15 cellular contexts compared by ENCODE assay signal in genomic region chr11:110762596-110762995, GRCh38. TPM values are rescaled to one million over a fixed set of nuclear protein-coding genes. Genes with fewer than 3 reads are reported as not detected.
A peak's percentile ranks its signal among the peaks of the same experiment; 100 is the strongest.
DNase-seq lines count a peak whose midpoint lies in the region; ATAC-seq and TF ChIP-seq lines count a peak whose summit lies in the region.
"Had no signal": no experiment of that assay in that cellular context is flagged by ENCODE, and none has a peak within 500 bp of the region (broad histone marks: within the 10 kb centered on the region; RNA-seq: fewer than 3 reads in every experiment).

No MANE protein-coding gene starts in this region.

- H3K9me3 ChIP-seq in mesenchymal stem cell (ENCODE audit: control insufficient read depth, low read length), result no peaks in the 10 kb centered on the region
- H3K9me3 ChIP-seq: tibial artery had no signal

- peak overlapping the region; percentile 23 for H4K8ac ChIP-seq in mesenchymal stem cell (ENCODE audit: low read length)

- H3K4ac ChIP-seq in mesenchymal stem cell (ENCODE audit: low read depth in 1 of 2, low read length in 2 of 2), result peak overlapping the region in 1 of 2 experiments; percentile 37

- no peaks in the 10 kb centered on the region for H3K36me3 ChIP-seq in mesenchymal stem cell (ENCODE audit: control insufficient read depth in 1 of 2, insufficient read depth in 2 of 2, low read depth in 1 of 2, low read length in 2 of 2)
- H3K36me3 ChIP-seq in urinary bladder (ENCODE audit: insufficient read depth), result no peaks in the 10 kb centered on the region
- H3K36me3 ChIP-seq: tibial artery had no signal

- H3K27ac ChIP-seq in mesenchymal stem cell (ENCODE audit: low read length, poor library complexity, severe bottlenecking) (no peak overlapping the region), urinary bladder (ENCODE audit: low read depth) (peak overlapping the region; percentile 50)

- H3K18ac ChIP-seq in mesenchymal stem cell (ENCODE audit: low read depth in 1 of 2, low read length in 2 of 2), result peak overlapping the region in 1 of 2 experiments; percentile 57

- H2BK12ac ChIP-seq in mesenchymal stem cell (ENCODE audit: low read length in 2 of 2), result no peak overlapping the region

- in situ Hi-C loops in astrocyte of the spinal cord (cut with HindIII; ENCODE audit: low sequenced_read_pairs), result no loop called here

- no peak overlapping the region for H2AK5ac ChIP-seq in mesenchymal stem cell (ENCODE audit: low read length, severe bottlenecking)

- H3K4me3 ChIP-seq in astrocyte of the spinal cord (ENCODE audit: low read depth, low read length) (no peak overlapping the region), mesenchymal stem cell (ENCODE audit: insufficient read depth in 1 of 2, low read depth in 1 of 2, low read length in 2 of 2) (no peak overlapping the region), urinary bladder (ENCODE audit: low read depth, low read length) (no peak overlapping the region)
- H3K4me3 ChIP-seq: tibial artery had no signal

- peak overlapping the region; percentile 32 for H4K91ac ChIP-seq in mesenchymal stem cell (ENCODE audit: low read length)

- peak overlapping the region; percentile 77 for H3K9ac ChIP-seq in mesenchymal stem cell (ENCODE audit: low read length)

- no peak for TF ChIP-seq CTCF in astrocyte of the spinal cord (IDR thresholded peaks at IDR 0.05; ENCODE audit: low read depth, low read length)

- H3K4me2 ChIP-seq in mesenchymal stem cell (ENCODE audit: low read length, poor library complexity, severe bottlenecking), result no peak overlapping the region

- 79% methylated on average over 2 of the region's 2 CpGs for WGBS in mesenchymal stem cell
- WGBS in urinary bladder, result 75% methylated on average over 2 of the region's 2 CpGs

- H2AFZ ChIP-seq in mesenchymal stem cell (ENCODE audit: low read depth, low read length), result no peak overlapping the region

- H3K4me1 ChIP-seq in mesenchymal stem cell (ENCODE audit: control insufficient read depth, insufficient read depth, low read depth, low read length) (no peaks in the 10 kb centered on the region), urinary bladder (ENCODE audit: insufficient read depth) (no peaks in the 10 kb centered on the region)

- no peak overlapping the region for H2BK15ac ChIP-seq in mesenchymal stem cell (ENCODE audit: low read depth, poor library complexity, severe bottlenecking)

- ATAC-seq in SK-N-SH treated with all-trans-retinoic acid at 6 μM for 48 hours, result no peak

- no peak overlapping the region for H2BK120ac ChIP-seq in mesenchymal stem cell (ENCODE audit: low read depth, low read length)

- DNase-seq in NCI-H1092 treated with DMSO at 0.1 percent for 48 hours (lab: John Stamatoyannopoulos, UW), result peak; percentile 52
- DNase-seq in NCI-H1092 (lab: John Stamatoyannopoulos, UW), result no peak
- DNase-seq in astrocyte of the spinal cord (ENCODE audit: low read depth, low spot score), result peak; percentile 20
- DNase-seq in mesenchymal stem cell, result peak; percentile 6
- DNase-seq in MV-4-11 (lab: John Stamatoyannopoulos, UW), result no peak
- no peak for DNase-seq in NOMO-1 treated with DMSO at 0.1 percent for 48 hours (lab: John Stamatoyannopoulos, UW; ENCODE audit: unreplicated experiment)
- DNase-seq: 8988T; activated CD4-positive, CD25-positive, alpha-beta regulatory T cell treated with anti-CD3 and anti-CD28 coated beads, Interleukin-2, amount 50 U/mL, for 72 hours; CD4-positive, alpha-beta T cell; NK-92 treated with Interleukin-12 subunit alpha and Interleukin-12 subunit beta, amount 100 ng/mL, for 24 hours; stimulated activated CD4-positive, alpha-beta T cell treated with anti-CD3 and anti-CD28 coated beads, Interleukin-4, amount 100 ng/mL, for 1 hour; tibial artery had no signal

- no peaks in the 10 kb centered on the region for H3K79me1 ChIP-seq in mesenchymal stem cell (replicated peaks; ENCODE audit: low read length, poor library complexity, severe bottlenecking)

- no peak overlapping the region for H2BK5ac ChIP-seq in mesenchymal stem cell (ENCODE audit: low read depth, low read length, poor library complexity, severe bottlenecking)

- H3K23ac ChIP-seq in mesenchymal stem cell (ENCODE audit: low read length in 2 of 2), result no peak overlapping the region

- H3K27me3 ChIP-seq in mesenchymal stem cell (ENCODE audit: control insufficient read depth in 1 of 2, insufficient read depth in 1 of 2, low read length in 2 of 2), result no peaks in the 10 kb centered on the region
- H3K27me3 ChIP-seq: tibial artery had no signal

- H3K14ac ChIP-seq in mesenchymal stem cell (ENCODE audit: low read length in 2 of 2), result no peak overlapping the region

TF ChIP-seq in SK-N-SH treated with all-trans-retinoic acid at 6 μM for 48 hours, 23 proteins besides CTCF, POLR2A, EP300 and RAD21:
- no peak for TF ChIP-seq ZNF565 (CRISPR knock-in tag; conservative IDR thresholded peaks at IDR 0.05; ENCODE audit: low read depth)
- TF ChIP-seq, protein P1, sequence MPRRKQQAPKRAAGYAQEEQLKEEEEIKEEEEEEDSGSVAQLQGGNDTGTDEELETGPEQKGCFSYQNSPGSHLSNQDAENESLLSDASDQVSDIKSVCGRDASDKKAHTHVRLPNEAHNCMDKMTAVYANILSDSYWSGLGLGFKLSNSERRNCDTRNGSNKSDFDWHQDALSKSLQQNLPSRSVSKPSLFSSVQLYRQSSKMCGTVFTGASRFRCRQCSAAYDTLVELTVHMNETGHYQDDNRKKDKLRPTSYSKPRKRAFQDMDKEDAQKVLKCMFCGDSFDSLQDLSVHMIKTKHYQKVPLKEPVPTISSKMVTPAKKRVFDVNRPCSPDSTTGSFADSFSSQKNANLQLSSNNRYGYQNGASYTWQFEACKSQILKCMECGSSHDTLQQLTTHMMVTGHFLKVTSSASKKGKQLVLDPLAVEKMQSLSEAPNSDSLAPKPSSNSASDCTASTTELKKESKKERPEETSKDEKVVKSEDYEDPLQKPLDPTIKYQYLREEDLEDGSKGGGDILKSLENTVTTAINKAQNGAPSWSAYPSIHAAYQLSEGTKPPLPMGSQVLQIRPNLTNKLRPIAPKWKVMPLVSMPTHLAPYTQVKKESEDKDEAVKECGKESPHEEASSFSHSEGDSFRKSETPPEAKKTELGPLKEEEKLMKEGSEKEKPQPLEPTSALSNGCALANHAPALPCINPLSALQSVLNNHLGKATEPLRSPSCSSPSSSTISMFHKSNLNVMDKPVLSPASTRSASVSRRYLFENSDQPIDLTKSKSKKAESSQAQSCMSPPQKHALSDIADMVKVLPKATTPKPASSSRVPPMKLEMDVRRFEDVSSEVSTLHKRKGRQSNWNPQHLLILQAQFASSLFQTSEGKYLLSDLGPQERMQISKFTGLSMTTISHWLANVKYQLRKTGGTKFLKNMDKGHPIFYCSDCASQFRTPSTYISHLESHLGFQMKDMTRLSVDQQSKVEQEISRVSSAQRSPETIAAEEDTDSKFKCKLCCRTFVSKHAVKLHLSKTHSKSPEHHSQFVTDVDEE (CRISPR knock-in tag; IDR thresholded peaks at IDR 0.05), result no peak
- TF ChIP-seq ARNTL (CRISPR knock-in tag; IDR thresholded peaks at IDR 0.05; ENCODE audit: borderline replicate concordance, low read depth), result no peak
- TF ChIP-seq SNAI2 (CRISPR knock-in tag; IDR thresholded peaks at IDR 0.05), result no peak
- TF ChIP-seq CSRNP3 (CRISPR knock-in tag; IDR thresholded peaks at IDR 0.05), result no peak
- no peak for TF ChIP-seq ZC3H10 (CRISPR knock-in tag; IDR thresholded peaks at IDR 0.05)
TF ChIP-seq in SK-N-SH treated with all-trans-retinoic acid at 6 μM for 48 hours: peak in this region for 0.

RNA-seq across cellular contexts. Expression of gene ARHGAP20, which starts 50.4 kb away (rescaled TPM):
- polyA plus RNA-seq in mesenchymal stem cell (2013, experiment 1 of 2), result 0.57 TPM
- 0.58 TPM for polyA plus RNA-seq in mesenchymal stem cell (2013, experiment 2 of 2)
- total RNA-seq in urinary bladder, result 23.0 TPM
- polyA plus RNA-seq in urinary bladder, result 5.7 TPM
- total RNA-seq: CD4-positive, alpha-beta T cell; T-helper 1 cell treated with Interleukin-12 subunit alpha and Interleukin-12 subunit beta and Interleukin-4 antibody, amounts not matched to agents 30 ng/mL and 1 ng/mL, for 36 hours had no signal

Comparison
In these comparisons a context has a peak if more than half of its experiments do, and no peak if none do; other contexts are left out.
1. DNase-seq: peak in NCI-H1092 treated with DMSO at 0.1 percent for 48 hours (single experiment), astrocyte of the spinal cord (single experiment) and mesenchymal stem cell (single experiment); none in NCI-H1092 (single experiment), MV-4-11 (single experiment) and NOMO-1 treated with DMSO at 0.1 percent for 48 hours (single experiment).